In genomic region chr11:74641289-74641688, GRCh38 we compare ENCODE assay signal across 16 cellular contexts. TPM values are rescaled to one million over a fixed set of nuclear protein-coding genes. Genes with fewer than 3 reads are reported as not detected.
DNase-seq lines count a peak whose midpoint lies in the region; ATAC-seq and TF ChIP-seq lines count a peak whose summit lies in the region.
"Had no signal": no experiment of that assay in that cellular context is flagged by ENCODE, and none has a peak within 500 bp of the region (broad histone marks: within the 10 kb centered on the region; RNA-seq: fewer than 3 reads in every experiment).

No MANE protein-coding gene starts in this region.

- no peaks in the 10 kb centered on the region for H3K27me3 ChIP-seq in endocrine pancreas (ENCODE audit: control insufficient read depth, insufficient read depth, low read length)

- TF ChIP-seq CTCF in retinal pigment epithelial cell (conservative IDR thresholded peaks at IDR 0.05; ENCODE audit: low read depth, low read length), result no peak

- no peak for ATAC-seq in GM19455 (IDR thresholded peaks at IDR 0.05; ENCODE audit: unreplicated experiment)
- no peak for ATAC-seq in GM18861 (IDR thresholded peaks at IDR 0.05; ENCODE audit: unreplicated experiment)
- ATAC-seq: GM23338, Panc1, T-cell had no signal

- DNase-seq in Jurkat, Clone E6-1 (ENCODE audit: low read depth, low spot score), result peak; percentile 9
- DNase-seq in NCI-H2081 treated with DMSO at 0.1 percent for 48 hours (lab: John Stamatoyannopoulos, UW) (peak; percentile 88), retinal pigment epithelial cell (ENCODE audit: low read depth) (peak; percentile 38), AG08395 (ENCODE audit: low spot score) (no peak), globus pallidus (ENCODE audit: low spot score) (no peak)
- DNase-seq: activated naive CD4-positive, alpha-beta T cell treated with anti-CD3 and anti-CD28 coated beads for 36 hours; AML-193; DMS 273 treated with DMSO at 0.1 percent for 48 hours; naive B cell; NCI-H526; T-cell had no signal

- H3K4me1 ChIP-seq in endocrine pancreas (ENCODE audit: control insufficient read depth, insufficient read depth, low read length), result no peaks in the 10 kb centered on the region

- no peaks in the 10 kb centered on the region for H3K36me3 ChIP-seq in endocrine pancreas (ENCODE audit: control insufficient read depth, insufficient read depth, low read length)

- H3K9ac ChIP-seq in endocrine pancreas (ENCODE audit: control insufficient read depth, insufficient read depth, low read length), result peak overlapping the region; percentile 30

- no peak overlapping the region for H3K4me3 ChIP-seq in Jurkat, Clone E6-1 (ENCODE audit: low read length)
- peak overlapping the region; percentile 50 for H3K4me3 ChIP-seq in endocrine pancreas (ENCODE audit: control insufficient read depth, insufficient read depth, low read length)
- no peak overlapping the region for H3K4me3 ChIP-seq in retinal pigment epithelial cell (ENCODE audit: low read length)
- H3K4me3 ChIP-seq: GM23338 had no signal

- no peaks in the 10 kb centered on the region for H3K9me3 ChIP-seq in endocrine pancreas (ENCODE audit: control insufficient read depth, low read length)

RNA-seq across cellular contexts. Expression of gene POLD3, which starts 48.9 kb away (rescaled TPM):
- 54.3 TPM for polyA plus RNA-seq in Jurkat, Clone E6-1 (2012; ENCODE audit: insufficient read depth, insufficient read length)

Comparison
In these comparisons a context has a peak if more than half of its experiments do, and no peak if none do; other contexts are left out.
1. DNase-seq: peak in Jurkat, Clone E6-1 (single experiment), NCI-H2081 treated with DMSO at 0.1 percent for 48 hours (single experiment) and retinal pigment epithelial cell (single experiment); none in AG08395 (single experiment) and globus pallidus (single experiment).